1 cellular context compared by ENCODE assay signal in genomic region chr10:123146013-123146891, GRCh38.
A peak's percentile ranks its signal among the peaks of the same experiment; 100 is the strongest.
TF ChIP-seq lines count a peak whose summit lies in the region.

No MANE protein-coding gene starts in this region.

TF ChIP-seq in HepG2, 621 proteins besides CTCF, POLR2A, EP300 and RAD21:
- peak; percentile 67 for TF ChIP-seq NFE2L2 (IDR thresholded peaks at IDR 0.05; ENCODE audit: low read length)
- no peak for TF ChIP-seq BORCS8-MEF2B (CRISPR knock-in tag; IDR thresholded peaks at IDR 0.05)
